Comparison of ENCODE assay signal across 9 cellular contexts in the genomic region with DNA sequence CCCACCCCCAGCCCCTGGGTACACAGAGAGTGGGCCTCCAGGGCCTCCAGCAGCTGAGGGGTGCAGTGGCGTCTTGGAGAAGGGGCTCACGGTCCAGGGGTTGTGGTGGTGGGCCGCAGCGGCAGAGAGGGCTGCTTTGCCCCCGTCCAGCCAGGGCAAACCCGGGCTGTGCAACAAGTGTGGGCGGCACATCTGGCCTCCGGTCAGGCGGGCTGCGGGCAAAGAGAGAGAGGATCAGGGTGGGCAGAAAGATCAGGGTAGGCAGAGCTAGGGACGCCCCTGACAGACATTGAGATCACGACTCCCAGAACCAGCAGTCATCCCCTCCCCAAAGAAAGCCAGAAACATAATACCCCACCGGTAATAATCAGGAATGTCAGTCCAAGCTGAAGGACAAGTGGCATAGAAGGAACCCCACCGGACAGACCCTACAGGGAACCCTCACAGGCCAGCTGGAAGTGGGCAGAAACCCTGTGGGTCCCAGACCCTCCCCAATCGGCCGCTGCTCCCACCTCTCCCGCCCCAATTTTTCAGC. TPM values are rescaled to one million over a fixed set of nuclear protein-coding genes. Genes with fewer than 3 reads are reported as not detected.
DNase-seq lines count a peak whose midpoint lies in the region; ATAC-seq, FAIRE-seq and TF ChIP-seq lines count a peak whose summit lies in the region.
"Had no signal": no experiment of that assay in that cellular context is flagged by ENCODE, and none has a peak within 500 bp of the region (broad histone marks: within the 10 kb centered on the region; RNA-seq: fewer than 3 reads in every experiment).

No MANE protein-coding gene starts in this region.

- H3K36me3 Mint-ChIP-seq in GM23338 (ENCODE audit: low read depth): no peaks in the 10 kb centered on the region; the same call in 2 of the 3 replicates
- no peaks in the 10 kb centered on the region for H3K36me3 Mint-ChIP-seq in glutamatergic neuron (ENCODE audit: unreplicated experiment)
- no peaks in the 10 kb centered on the region for H3K36me3 Mint-ChIP-seq in progenitor cell of endocrine pancreas (ENCODE audit: insufficient read depth)

- FAIRE-seq in frontal cortex (lab: Jason Lieb, UNC): no peak

- peak overlapping the region; percentile 90 for H3K4me2 ChIP-seq in GM23338

- H3K9me3 Mint-ChIP-seq in GM23338: no peaks in the 10 kb centered on the region; the same call in 1 of the 3 replicates
- H3K9me3 Mint-ChIP-seq in glutamatergic neuron (ENCODE audit: unreplicated experiment): peaks cover 15% of the 10 kb centered on the region
- H3K9me3 Mint-ChIP-seq in progenitor cell of endocrine pancreas (ENCODE audit: low read depth): no peaks in the 10 kb centered on the region

- peak overlapping the region; percentile 73 for H3K4me3 Mint-ChIP-seq in GM23338
- peak overlapping the region; percentile 75 for H3K4me3 Mint-ChIP-seq in glutamatergic neuron (ENCODE audit: unreplicated experiment)
- H3K4me3 Mint-ChIP-seq in progenitor cell of endocrine pancreas (ENCODE audit: low read depth): no peak overlapping the region

- ATAC-seq in GM23338: no peak
- ATAC-seq in GM21447 (IDR thresholded peaks at IDR 0.05; ENCODE audit: unreplicated experiment): no peak

- H3K36me3 ChIP-seq in GM23338 (ENCODE audit: insufficient read depth): no peaks in the 10 kb centered on the region

- H3K27me3 ChIP-seq in GM23338 (ENCODE audit: insufficient read depth): peaks cover 100% of the 10 kb centered on the region

- no peak overlapping the region; the same call in 1 of the 2 replicates for H2AFZ ChIP-seq in GM23338

- H4K20me1 ChIP-seq in GM23338 (replicated peaks; ENCODE audit: insufficient read depth): peaks cover 8% of the 10 kb centered on the region

- H3K4me1 ChIP-seq in GM23338 (ENCODE audit: insufficient read depth): peaks cover 65% of the 10 kb centered on the region

- no peaks in the 10 kb centered on the region for H3K79me2 ChIP-seq in GM23338 (replicated peaks; ENCODE audit: insufficient read depth)

- H3K27ac Mint-ChIP-seq in GM23338 (no peak overlapping the region), glutamatergic neuron (ENCODE audit: unreplicated experiment) (no peak overlapping the region), progenitor cell of endocrine pancreas (no peak overlapping the region)

- H3K27ac ChIP-seq in GM23338 (ENCODE audit: low read depth) (no peak overlapping the region), VCaP (peak overlapping the region; percentile 98)

- TF ChIP-seq CTCF in GM23338 (conservative IDR thresholded peaks at IDR 0.05; ENCODE audit: low read depth in 2 of 2) (no peak), VCaP (conservative IDR thresholded peaks at IDR 0.05) (no peak), glutamatergic neuron (IDR thresholded peaks at IDR 0.05; ENCODE audit: partially characterized antibody, unreplicated experiment) (no peak), progenitor cell of endocrine pancreas (IDR thresholded peaks at IDR 0.05; ENCODE audit: unreplicated experiment) (no peak)

- H3K9me2 ChIP-seq in GM23338 (ENCODE audit: insufficient read depth): no peaks in the 10 kb centered on the region

- peaks cover 62% of the 10 kb centered on the region for H3K4me1 Mint-ChIP-seq in GM23338
- H3K4me1 Mint-ChIP-seq in glutamatergic neuron (ENCODE audit: low read depth, unreplicated experiment): peaks cover 27% of the 10 kb centered on the region
- H3K4me1 Mint-ChIP-seq in progenitor cell of endocrine pancreas (ENCODE audit: low read depth): peaks cover 23% of the 10 kb centered on the region

- peaks cover 30% of the 10 kb centered on the region for H3F3A ChIP-seq in GM23338 (replicated peaks; ENCODE audit: low read depth)

- peak overlapping the region; percentile 72 for H3K4me3 ChIP-seq in GM23338
- peak overlapping the region; percentile 64 for H3K4me3 ChIP-seq in skeletal muscle cell (ENCODE audit: low read depth, low read length)

- no peak for DNase-seq in GM23338 (ENCODE audit: low spot score)
- DNase-seq in glutamatergic neuron: no peak
- DNase-seq in skeletal muscle cell (ENCODE audit: low read depth): no peak
- no peak for DNase-seq in frontal cortex (ENCODE audit: low spot score in 2 of 2)
- no peak for DNase-seq in progenitor cell of endocrine pancreas (ENCODE audit: low spot score, unreplicated experiment)
- no peak for DNase-seq in stimulated activated CD4-positive, alpha-beta T cell treated with anti-CD3 and anti-CD28 coated beads, Interleukin-4, amount 100 ng/mL, for 1 hour
- DNase-seq: NCI-H82 had no signal

- H3K27me3 Mint-ChIP-seq in GM23338 (ENCODE audit: insufficient read depth, low read depth, poor library complexity) (peaks cover 98% of the 10 kb centered on the region), glutamatergic neuron (ENCODE audit: unreplicated experiment) (peaks cover 19% of the 10 kb centered on the region), progenitor cell of endocrine pancreas (peaks cover 83% of the 10 kb centered on the region)

TF ChIP-seq in GM23338, 12 proteins besides CTCF, POLR2A, EP300 and RAD21:
- TF ChIP-seq, protein P1, sequence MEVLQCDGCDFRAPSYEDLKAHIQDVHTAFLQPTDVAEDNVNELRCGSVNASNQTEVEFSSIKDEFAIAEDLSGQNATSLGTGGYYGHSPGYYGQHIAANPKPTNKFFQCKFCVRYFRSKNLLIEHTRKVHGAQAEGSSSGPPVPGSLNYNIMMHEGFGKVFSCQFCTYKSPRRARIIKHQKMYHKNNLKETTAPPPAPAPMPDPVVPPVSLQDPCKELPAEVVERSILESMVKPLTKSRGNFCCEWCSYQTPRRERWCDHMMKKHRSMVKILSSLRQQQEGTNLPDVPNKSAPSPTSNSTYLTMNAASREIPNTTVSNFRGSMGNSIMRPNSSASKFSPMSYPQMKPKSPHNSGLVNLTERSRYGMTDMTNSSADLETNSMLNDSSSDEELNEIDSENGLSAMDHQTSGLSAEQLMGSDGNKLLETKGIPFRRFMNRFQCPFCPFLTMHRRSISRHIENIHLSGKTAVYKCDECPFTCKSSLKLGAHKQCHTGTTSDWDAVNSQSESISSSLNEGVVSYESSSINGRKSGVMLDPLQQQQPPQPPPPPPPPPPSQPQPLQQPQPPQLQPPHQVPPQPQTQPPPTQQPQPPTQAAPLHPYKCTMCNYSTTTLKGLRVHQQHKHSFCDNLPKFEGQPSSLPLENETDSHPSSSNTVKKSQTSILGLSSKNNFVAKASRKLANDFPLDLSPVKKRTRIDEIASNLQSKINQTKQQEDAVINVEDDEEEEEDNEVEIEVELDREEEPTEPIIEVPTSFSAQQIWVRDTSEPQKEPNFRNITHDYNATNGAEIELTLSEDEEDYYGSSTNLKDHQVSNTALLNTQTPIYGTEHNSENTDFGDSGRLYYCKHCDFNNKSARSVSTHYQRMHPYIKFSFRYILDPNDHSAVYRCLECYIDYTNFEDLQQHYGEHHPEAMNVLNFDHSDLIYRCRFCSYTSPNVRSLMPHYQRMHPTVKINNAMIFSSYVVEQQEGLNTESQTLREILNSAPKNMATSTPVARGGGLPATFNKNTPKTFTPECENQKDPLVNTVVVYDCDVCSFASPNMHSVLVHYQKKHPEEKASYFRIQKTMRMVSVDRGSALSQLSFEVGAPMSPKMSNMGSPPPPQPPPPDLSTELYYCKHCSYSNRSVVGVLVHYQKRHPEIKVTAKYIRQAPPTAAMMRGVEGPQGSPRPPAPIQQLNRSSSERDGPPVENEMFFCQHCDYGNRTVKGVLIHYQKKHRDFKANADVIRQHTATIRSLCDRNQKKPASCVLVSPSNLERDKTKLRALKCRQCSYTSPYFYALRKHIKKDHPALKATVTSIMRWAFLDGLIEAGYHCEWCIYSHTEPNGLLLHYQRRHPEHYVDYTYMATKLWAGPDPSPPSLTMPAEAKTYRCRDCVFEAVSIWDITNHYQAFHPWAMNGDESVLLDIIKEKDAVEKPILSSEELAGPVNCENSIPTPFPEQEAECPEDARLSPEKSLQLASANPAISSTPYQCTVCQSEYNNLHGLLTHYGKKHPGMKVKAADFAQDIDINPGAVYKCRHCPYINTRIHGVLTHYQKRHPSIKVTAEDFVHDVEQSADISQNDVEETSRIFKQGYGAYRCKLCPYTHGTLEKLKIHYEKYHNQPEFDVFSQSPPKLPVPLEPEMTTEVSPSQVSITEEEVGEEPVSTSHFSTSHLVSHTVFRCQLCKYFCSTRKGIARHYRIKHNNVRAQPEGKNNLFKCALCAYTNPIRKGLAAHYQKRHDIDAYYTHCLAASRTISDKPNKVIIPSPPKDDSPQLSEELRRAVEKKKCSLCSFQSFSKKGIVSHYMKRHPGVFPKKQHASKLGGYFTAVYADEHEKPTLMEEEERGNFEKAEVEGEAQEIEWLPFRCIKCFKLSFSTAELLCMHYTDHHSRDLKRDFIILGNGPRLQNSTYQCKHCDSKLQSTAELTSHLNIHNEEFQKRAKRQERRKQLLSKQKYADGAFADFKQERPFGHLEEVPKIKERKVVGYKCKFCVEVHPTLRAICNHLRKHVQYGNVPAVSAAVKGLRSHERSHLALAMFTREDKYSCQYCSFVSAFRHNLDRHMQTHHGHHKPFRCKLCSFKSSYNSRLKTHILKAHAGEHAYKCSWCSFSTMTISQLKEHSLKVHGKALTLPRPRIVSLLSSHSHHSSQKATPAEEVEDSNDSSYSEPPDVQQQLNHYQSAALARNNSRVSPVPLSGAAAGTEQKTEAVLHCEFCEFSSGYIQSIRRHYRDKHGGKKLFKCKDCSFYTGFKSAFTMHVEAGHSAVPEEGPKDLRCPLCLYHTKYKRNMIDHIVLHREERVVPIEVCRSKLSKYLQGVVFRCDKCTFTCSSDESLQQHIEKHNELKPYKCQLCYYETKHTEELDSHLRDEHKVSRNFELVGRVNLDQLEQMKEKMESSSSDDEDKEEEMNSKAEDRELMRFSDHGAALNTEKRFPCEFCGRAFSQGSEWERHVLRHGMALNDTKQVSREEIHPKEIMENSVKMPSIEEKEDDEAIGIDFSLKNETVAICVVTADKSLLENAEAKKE (CRISPR knock-in tag; IDR thresholded peaks at IDR 0.05): no peak
- TF ChIP-seq ZNF114 (CRISPR knock-in tag; IDR thresholded peaks at IDR 0.05) (no peak), JUNB (IDR thresholded peaks at IDR 0.05; ENCODE audit: unreplicated experiment) (no peak), ZNF331 (CRISPR knock-in tag; IDR thresholded peaks at IDR 0.05; ENCODE audit: low read depth) (no peak), EZH2 (IDR thresholded peaks at IDR 0.05; ENCODE audit: low read depth, unreplicated experiment) (no peak), EZH2phosphoT487 (IDR thresholded peaks at IDR 0.05; ENCODE audit: unreplicated experiment) (no peak)

RNA-seq across cellular contexts. Expression of a gene that starts 6.8 kb away (rescaled TPM):
- total RNA-seq in GM23338 (2014; rRNA removed; shearing (Covaris generic)): 0.12 and 0.83 TPM in 2 replicates
- polyA plus RNA-seq in GM23338 (2016; fragmentation: Nextera tagmentation; extraction: Ambion mirVana): 0.37 and 0.52 TPM in 2 replicates
- total RNA-seq in glutamatergic neuron (ENCODE audit: unreplicated experiment) (3.6 TPM), frontal cortex (0.41 TPM), progenitor cell of endocrine pancreas (1.7 and 1.9 TPM in 2 replicates)

RNA-seq across cellular contexts. Expression of a gene that starts 19.5 kb away (rescaled TPM):
- not detected in 2 replicates for total RNA-seq in GM23338 (2014; rRNA removed; shearing (Covaris generic))
- polyA plus RNA-seq in GM23338 (2016; fragmentation: Nextera tagmentation; extraction: Ambion mirVana): not detected in 2 replicates
- total RNA-seq in glutamatergic neuron (ENCODE audit: unreplicated experiment): not detected
- total RNA-seq in frontal cortex: not detected
- not detected in 2 replicates for total RNA-seq in progenitor cell of endocrine pancreas
